Comparison of ENCODE assay signal across 14 cellular contexts in the genomic region with DNA sequence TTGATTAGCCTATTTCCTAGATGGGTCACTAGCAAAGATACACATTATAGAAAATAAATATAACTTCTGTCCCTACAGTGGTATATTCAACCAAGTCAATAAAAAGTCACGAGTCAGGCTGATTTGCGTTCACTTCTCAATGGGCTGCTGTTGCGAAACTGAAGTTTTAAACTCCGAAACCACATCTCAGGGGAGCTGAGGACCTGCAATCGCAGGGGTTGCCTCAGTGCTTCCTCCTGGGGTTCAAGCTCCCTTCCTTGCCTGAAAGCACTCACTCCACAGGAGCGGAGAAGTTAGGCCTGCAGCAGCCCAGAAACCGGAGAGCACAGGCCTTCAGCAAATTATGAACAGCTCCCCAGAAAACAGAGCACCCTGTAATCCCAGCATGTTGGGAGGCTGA. TPM values are rescaled to one million over a fixed set of nuclear protein-coding genes. Genes with fewer than 3 reads are reported as not detected.
DNase-seq lines count a peak whose midpoint lies in the region; ATAC-seq and TF ChIP-seq lines count a peak whose summit lies in the region.
"Had no signal": no experiment of that assay in that cellular context is flagged by ENCODE, and none has a peak within 500 bp of the region (broad histone marks: within the 10 kb centered on the region; RNA-seq: fewer than 3 reads in every experiment).

No MANE protein-coding gene starts in this region.

- H3K4me1 ChIP-seq in lung (ENCODE audit: control insufficient read depth in 2 of 2, insufficient read depth in 2 of 2, low read length in 2 of 2) = peaks cover 17 to 45% of the 10 kb centered on the region in 2 donors

- peaks cover 0 to 14% of the 10 kb centered on the region in 2 donors for H3K36me3 ChIP-seq in lung (ENCODE audit: control insufficient read depth in 2 of 2, insufficient read depth in 2 of 2, low read length in 2 of 2)
- H3K36me3 ChIP-seq in MG63 = no peaks in the 10 kb centered on the region

- H3K27me3 ChIP-seq in lung (ENCODE audit: control insufficient read depth, insufficient read depth) (no peaks in the 10 kb centered on the region), MG63 (no peaks in the 10 kb centered on the region)

- WGBS in lung, 2 donors = 36 to 52% methylated on average over 7 of the region's 7 CpGs

- H3K27ac ChIP-seq in VCaP (peak overlapping the region; percentile 94; the same call in 1 of the 2 replicates), lung (ENCODE audit: low read depth in 1 of 2, low read length in 1 of 2) (peak overlapping the region in 1 of 2 donors; percentile 60)

- no peak for TF ChIP-seq CTCF in VCaP (conservative IDR thresholded peaks at IDR 0.05)
- no peak for TF ChIP-seq CTCF in lung (IDR thresholded peaks at IDR 0.05; ENCODE audit: control extremely low read depth, extremely low read depth)

- peak; percentile 96 for DNase-seq in AML-193 (lab: John Stamatoyannopoulos, UW)
- peak; percentile 68 for DNase-seq in lung (ENCODE audit: low spot score)
- no peak for DNase-seq in NAMALWA (ENCODE audit: low spot score)
- no peak for DNase-seq in MG63
- DNase-seq in inferior parietal cortex (ENCODE audit: extremely low spot score) = no peak
- DNase-seq: activated CD4-positive, alpha-beta T cell treated with anti-CD3 and anti-CD28 coated beads, Interleukin-2, amount 10 ng/mL, durations not matched to agents 7 days and 5 days; activated effector memory CD4-positive, alpha-beta T cell treated with Interleukin-2 at 50 U/mL for 16 hours; SK-N-SH; stimulated activated CD4-positive, alpha-beta T cell treated with anti-CD3 and anti-CD28 coated beads, Interleukin-4, amount 100 ng/mL, for 24 hours; stimulated activated naive CD8-positive, alpha-beta T cell treated with anti-CD3 and anti-CD28 coated beads, Interleukin-15, amount 100 ng/mL, for 72 hours had no signal

- no peak overlapping the region for H3K4me3 ChIP-seq in lung
- no peak overlapping the region for H3K4me3 ChIP-seq in MG63

- peak; percentile 47 for ATAC-seq in HG02885 (IDR thresholded peaks at IDR 0.05; ENCODE audit: poor library complexity, unreplicated experiment)
- peak; percentile 17 for ATAC-seq in lung (ENCODE audit: insufficient read depth, low FRiP score)
- no peak for ATAC-seq in HG03108 (IDR thresholded peaks at IDR 0.05; ENCODE audit: unreplicated experiment)
- ATAC-seq: left lobe of liver; stimulated activated naive CD8-positive, alpha-beta T cell treated with anti-CD3 and anti-CD28 coated beads, Interleukin-15, amount 100 ng/mL, for 72 hours had no signal

- no peaks in the 10 kb centered on the region for H3K9me3 ChIP-seq in lung (ENCODE audit: control insufficient read depth in 2 of 2, insufficient read depth in 1 of 2, low read length in 1 of 2)
- no peaks in the 10 kb centered on the region for H3K9me3 ChIP-seq in MG63
- H3K9me3 ChIP-seq: SK-N-SH had no signal

RNA-seq across cellular contexts. Expression of a gene that starts 39.6 kb away (rescaled TPM):
- total RNA-seq in lung = 10 to 100 TPM; 42.9 to 47.9 TPM
- polyA plus RNA-seq in lung = 100 to 1,000 TPM in 1 of 2 donors, 10 to 100 TPM in 1; 35.8 to 118 TPM
- total RNA-seq in MG63 (2014; rRNA removed; shearing (Covaris generic); ENCODE audit: low replicate concordance) = 0.36 and 1.3 TPM in 2 replicates

Comparison
In these comparisons a context has a peak if more than half of its experiments do, and no peak if none do; other contexts are left out.
1. DNase-seq: peak in AML-193 (2 of 2) and lung (single experiment); none in NAMALWA (single experiment), MG63 (single experiment) and inferior parietal cortex (single experiment).
2. RNA of a gene that starts 39.6 kb away (total RNA-seq): 42.9 to 47.9 TPM in lung; 0.36 to 1.3 TPM in MG63; every median in the first group is over 10 times any median in the second.